ENCODE assay signal across 10 cellular contexts in genomic region chr7:137943132-137943551, GRCh38. TPM values are rescaled to one million over a fixed set of nuclear protein-coding genes. Genes with fewer than 3 reads are reported as not detected.
DNase-seq lines count a peak whose midpoint lies in the region; ATAC-seq and TF ChIP-seq lines count a peak whose summit lies in the region.
"Had no signal": no experiment of that assay in that cellular context is flagged by ENCODE, and none has a peak within 500 bp of the region (broad histone marks: within the 10 kb centered on the region; RNA-seq: fewer than 3 reads in every experiment).

No MANE protein-coding gene starts in this region.

- TF ChIP-seq EP300 in esophagus muscularis mucosa (IDR thresholded peaks at IDR 0.05) (no peak), transverse colon (IDR thresholded peaks at IDR 0.05; ENCODE audit: low read depth) (no peak)

- no peaks in the 10 kb centered on the region for H3K36me3 Mint-ChIP-seq in activated T-cell treated with anti-CD3 and anti-CD28 coated beads, Interleukin-2, amount 50 U/mL, for 24 hours (ENCODE audit: low read depth)

- H3K36me3 ChIP-seq in esophagus muscularis mucosa: no peaks in the 10 kb centered on the region
- H3K36me3 ChIP-seq in muscle layer of colon (ENCODE audit: insufficient read depth, low read length): no peaks in the 10 kb centered on the region
- H3K36me3 ChIP-seq in transverse colon: no peaks in the 10 kb centered on the region

- no peak for TF ChIP-seq CTCF in esophagus muscularis mucosa (IDR thresholded peaks at IDR 0.05)
- TF ChIP-seq CTCF in transverse colon (IDR thresholded peaks at IDR 0.05): no peak

- DNase-seq in NCI-H69 (lab: John Stamatoyannopoulos, UW) (peak; percentile 38), esophagus muscularis mucosa (ENCODE audit: extremely low spot score) (no peak), transverse colon (no peak)
- DNase-seq in activated T-cell treated with anti-CD3 and anti-CD28 coated beads, Interleukin-2, amount 50 U/mL, for 24 hours: no peak
- DNase-seq in activated CD4-positive, alpha-beta T cell treated with anti-CD3 and anti-CD28 coated beads for 4 hours: no peak
- DNase-seq: central memory CD4-positive, alpha-beta T cell; GDM1 had no signal

- no peak overlapping the region for H3K27ac Mint-ChIP-seq in activated T-cell treated with anti-CD3 and anti-CD28 coated beads, Interleukin-2, amount 50 U/mL, for 24 hours

- H3K27me3 Mint-ChIP-seq in activated T-cell treated with anti-CD3 and anti-CD28 coated beads, Interleukin-2, amount 50 U/mL, for 24 hours: no peaks in the 10 kb centered on the region

- no peak overlapping the region for H3K4me3 Mint-ChIP-seq in activated T-cell treated with anti-CD3 and anti-CD28 coated beads, Interleukin-2, amount 50 U/mL, for 24 hours

- H3K4me1 ChIP-seq in esophagus muscularis mucosa: peaks cover 38 to 76% (median 73%) of the 10 kb centered on the region in 4 donors
- peaks cover 42% of the 10 kb centered on the region for H3K4me1 ChIP-seq in muscle layer of colon (ENCODE audit: insufficient read depth, low read length)
- H3K4me1 ChIP-seq in transverse colon: peaks cover 4 to 55% (median 41%) of the 10 kb centered on the region in 4 donors

- TF ChIP-seq POLR2A in esophagus muscularis mucosa (IDR thresholded peaks at IDR 0.05; ENCODE audit: low read depth) (no peak), transverse colon (IDR thresholded peaks at IDR 0.05) (no peak)

- no peaks in the 10 kb centered on the region for H3K9me3 Mint-ChIP-seq in activated T-cell treated with anti-CD3 and anti-CD28 coated beads, Interleukin-2, amount 50 U/mL, for 24 hours

- H3K9me3 ChIP-seq in esophagus muscularis mucosa (no peaks in the 10 kb centered on the region), muscle layer of colon (ENCODE audit: low read length) (no peaks in the 10 kb centered on the region), transverse colon (no peaks in the 10 kb centered on the region)

- H3K9ac ChIP-seq in muscle layer of colon (ENCODE audit: low read length): no peak overlapping the region

- in situ Hi-C loops in transverse colon (cut with MboI; ENCODE audit: low pct_ligation_motif_present in 1 of 4, low pct_unique_long_range_greater_than_20kb in 1 of 4, low sequenced_read_pairs in 3 of 4): no loop called here

- intact Hi-C loops in esophagus muscularis mucosa (cut with DNase I) (no loop called here), transverse colon (cut with DNase I; ENCODE audit: low total_unique reads) (no loop called here)

- H3K27me3 ChIP-seq in esophagus muscularis mucosa (no peaks in the 10 kb centered on the region), muscle layer of colon (ENCODE audit: control insufficient read depth in 1 of 2, insufficient read depth in 2 of 2, low read length in 2 of 2) (no peaks in the 10 kb centered on the region), transverse colon (no peaks in the 10 kb centered on the region)

- WGBS in esophagus muscularis mucosa: 68% methylated on average over 2 of the region's 2 CpGs
- WGBS in transverse colon (ENCODE audit: low coverage in 1 of 2), 2 donors: 73% methylated on average over 2 of the region's 2 CpGs; no CpG with 5 or more reads in 1 of the 2 donors

- H3K4me1 Mint-ChIP-seq in activated T-cell treated with anti-CD3 and anti-CD28 coated beads, Interleukin-2, amount 50 U/mL, for 24 hours (ENCODE audit: low read depth): peaks cover 10% of the 10 kb centered on the region

- H3K27ac ChIP-seq in esophagus muscularis mucosa (replicated peaks in 1 of 4): peak overlapping the region; percentile 49 to 79 (median 65)
- peak overlapping the region; percentile 10 for H3K27ac ChIP-seq in muscle layer of colon (ENCODE audit: low read depth, low read length)
- H3K27ac ChIP-seq in transverse colon: peak overlapping the region; percentile 54 to 78 (median 68)

- H3K4me3 ChIP-seq in esophagus muscularis mucosa (no peak overlapping the region), muscle layer of colon (ENCODE audit: low read depth in 1 of 2, low read length in 2 of 2) (no peak overlapping the region), transverse colon (no peak overlapping the region)

- no peak for ATAC-seq in HG03571 (IDR thresholded peaks at IDR 0.05; ENCODE audit: unreplicated experiment)
- ATAC-seq: Panc1 had no signal

RNA-seq across cellular contexts. Expression of gene CREB3L2, which starts 58.7 kb away (rescaled TPM):
- total RNA-seq in esophagus muscularis mucosa (10 to 100 TPM; 29.2 to 43.4 (median 37.1) TPM), transverse colon (10 to 100 TPM; 16.4 to 37.0 (median 19.9) TPM)

Comparison
In these comparisons a context has a peak if more than half of its experiments do, and no peak if none do; other contexts are left out.
1. H3K27ac ChIP-seq: peak in every context shown above with its lines; median percentile 68 in transverse colon; 65 in esophagus muscularis mucosa; 10 in muscle layer of colon.